In genomic region chr22:35649026-35649553, GRCh38 we compare ENCODE assay signal across 8 cellular contexts. TPM values are rescaled to one million over a fixed set of nuclear protein-coding genes. Genes with fewer than 3 reads are reported as not detected.
A peak's percentile ranks its signal among the peaks of the same experiment; 100 is the strongest.
DNase-seq lines count a peak whose midpoint lies in the region; ATAC-seq and TF ChIP-seq lines count a peak whose summit lies in the region.

No MANE protein-coding gene starts in this region.

- H3K36me3 ChIP-seq in skeletal muscle tissue (ENCODE audit: control insufficient read depth in 3 of 3, insufficient read depth in 3 of 3, low read length in 3 of 3), result peaks cover 0 to 2% (median 0%) of the 10 kb centered on the region in 3 donors

- no peak for TF ChIP-seq CTCF in WI38 (IDR thresholded peaks at IDR 0.05; ENCODE audit: low read depth, low read length)
- no peak for TF ChIP-seq CTCF in foreskin fibroblast (IDR thresholded peaks at IDR 0.05; ENCODE audit: low read depth, low read length)

- ATAC-seq in GM18868 (IDR thresholded peaks at IDR 0.05; ENCODE audit: unreplicated experiment) (peak; percentile 12), GM21737 (IDR thresholded peaks at IDR 0.05; ENCODE audit: unreplicated experiment) (no peak), GM21526 (IDR thresholded peaks at IDR 0.05; ENCODE audit: low FRiP score, unreplicated experiment) (no peak)

- peak overlapping the region; percentile 94 to 96 (median 95) for H3K9ac ChIP-seq in skeletal muscle tissue (ENCODE audit: low read depth in 1 of 3, low read length in 3 of 3)

- peaks cover 16 to 38% (median 19%) of the 10 kb centered on the region in 3 donors for H3K4me1 ChIP-seq in skeletal muscle tissue (ENCODE audit: control insufficient read depth in 3 of 3, insufficient read depth in 3 of 3, low read length in 3 of 3)

- H3K27me3 ChIP-seq in skeletal muscle tissue (ENCODE audit: control insufficient read depth in 3 of 3, insufficient read depth in 3 of 3, low read length in 3 of 3), result no peaks in the 10 kb centered on the region

- H3K9me3 ChIP-seq in skeletal muscle tissue (ENCODE audit: control insufficient read depth in 3 of 3, low read length in 3 of 3), result peaks cover 0 to 3% (median 0%) of the 10 kb centered on the region in 3 donors

- H3K4me3 ChIP-seq in WI38 (ENCODE audit: low read depth, low read length), result peak overlapping the region; percentile 81
- H3K4me3 ChIP-seq in foreskin fibroblast (ENCODE audit: low read depth in 1 of 2, low read length in 2 of 2), result peak overlapping the region; percentile 66 to 67
- peak overlapping the region; percentile 82 to 95 (median 83) for H3K4me3 ChIP-seq in skeletal muscle tissue (ENCODE audit: low read length in 3 of 3)

- no peak for DNase-seq in foreskin fibroblast
- no peak for DNase-seq in dedifferentiated amniotic fluid mesenchymal stem cell (ENCODE audit: extremely low spot score)
- no peak for DNase-seq in NCI-H748 treated with DMSO at 0.1 percent for 48 hours (lab: John Stamatoyannopoulos, UW)

- peak overlapping the region; percentile 93 for H3K27ac ChIP-seq in skeletal muscle tissue (ENCODE audit: low read depth, low read length)

RNA-seq across cellular contexts. Expression of gene APOL6, which starts 0.8 kb away (rescaled TPM):
- 5.2 TPM for total RNA-seq in skeletal muscle tissue

RNA-seq across cellular contexts. Expression of gene MB, which starts 32.0 kb away (rescaled TPM):
- 84.5 TPM for total RNA-seq in skeletal muscle tissue
